Comparison of ENCODE assay signal across 15 cellular contexts in the genomic region with DNA sequence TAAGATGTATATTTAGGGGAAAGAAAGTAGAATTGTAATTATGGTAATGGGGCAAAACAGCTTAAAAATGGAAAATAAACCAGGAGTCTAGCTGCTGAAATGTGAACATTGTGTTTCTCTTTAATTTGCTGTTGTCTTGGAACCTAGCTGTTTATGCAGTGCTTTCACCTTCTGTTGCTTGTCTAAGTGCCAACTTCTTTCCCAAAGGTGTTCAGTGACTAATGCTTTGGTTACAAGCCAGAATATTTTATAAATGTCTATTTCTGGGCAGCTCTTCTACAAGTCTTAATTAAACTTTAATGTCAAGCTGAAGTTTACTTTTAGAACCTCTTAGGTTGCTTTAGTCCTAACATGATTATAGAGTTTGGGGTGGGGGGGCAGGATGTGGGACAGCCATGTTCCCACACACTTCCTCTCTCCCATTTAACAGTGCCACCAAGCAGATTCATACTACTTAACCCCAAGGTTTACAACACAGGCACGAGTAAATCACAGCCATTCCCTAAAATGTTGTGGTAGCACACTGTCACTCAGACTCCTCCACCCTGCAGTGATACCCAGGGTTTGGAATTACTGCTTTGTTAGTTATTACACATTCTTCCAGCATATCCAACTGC.
DNase-seq lines count a peak whose midpoint lies in the region; ATAC-seq and TF ChIP-seq lines count a peak whose summit lies in the region.
"Had no signal": no experiment of that assay in that cellular context is flagged by ENCODE, and none has a peak within 500 bp of the region (broad histone marks: within the 10 kb centered on the region; RNA-seq: fewer than 3 reads in every experiment).

No MANE protein-coding gene starts in this region.

- H3K36me3 Mint-ChIP-seq in activated naive CD4-positive, alpha-beta T cell treated with anti-CD3 and anti-CD28 coated beads, Interleukin-2, amount 50 U/mL, for 24 hours, result peaks cover 26% of the 10 kb centered on the region
- peaks cover 24% of the 10 kb centered on the region for H3K36me3 Mint-ChIP-seq in activated CD4-positive, alpha-beta memory T cell treated with anti-CD3 and anti-CD28 coated beads for 36 hours

- no peaks in the 10 kb centered on the region for H3K9me3 Mint-ChIP-seq in activated naive CD4-positive, alpha-beta T cell treated with anti-CD3 and anti-CD28 coated beads, Interleukin-2, amount 50 U/mL, for 24 hours
- no peaks in the 10 kb centered on the region for H3K9me3 Mint-ChIP-seq in activated CD4-positive, alpha-beta memory T cell treated with anti-CD3 and anti-CD28 coated beads for 36 hours

- H3K4me3 ChIP-seq in fibroblast of pulmonary artery (replicated peaks; ENCODE audit: low read depth, low read length) (no peak overlapping the region), transverse colon (no peak overlapping the region)

- no peak for ATAC-seq in HG02973 (IDR thresholded peaks at IDR 0.05; ENCODE audit: unreplicated experiment)
- ATAC-seq: SK-N-SH treated with all-trans-retinoic acid at 6 μM for 48 hours had no signal

- POLR2A ChIA-PET in activated CD4-positive, alpha-beta memory T cell treated with anti-CD3 and anti-CD28 coated beads for 36 hours (lab: Charles Lee), result interaction anchor here (0.6 kb wide), 1 partner anchor 127 kb away, joined by 3 read pairs; no protein-coding TSS in a partner anchor

- 42 to 43% methylated on average over 1 of the region's 1 CpG for WGBS in transverse colon (ENCODE audit: low coverage in 1 of 2), 2 donors

- intact Hi-C loops in activated CD4-positive, alpha-beta memory T cell treated with anti-CD3 and anti-CD28 coated beads for 36 hours (cut with micrococcal nuclease), result no loop called here
- intact Hi-C loops in transverse colon (cut with DNase I; ENCODE audit: low total_unique reads), result no loop called here

- TF ChIP-seq POLR2A in transverse colon (IDR thresholded peaks at IDR 0.05), result no peak

- no peaks in the 10 kb centered on the region for H3K36me3 ChIP-seq in transverse colon

- H3K27me3 Mint-ChIP-seq in activated naive CD4-positive, alpha-beta T cell treated with anti-CD3 and anti-CD28 coated beads, Interleukin-2, amount 50 U/mL, for 24 hours, result no peaks in the 10 kb centered on the region
- no peaks in the 10 kb centered on the region for H3K27me3 Mint-ChIP-seq in activated CD4-positive, alpha-beta memory T cell treated with anti-CD3 and anti-CD28 coated beads for 36 hours

- DNase-seq in activated naive CD4-positive, alpha-beta T cell (lab: John Stamatoyannopoulos, UW), result no peak
- DNase-seq in activated CD4-positive, alpha-beta memory T cell treated with anti-CD3 and anti-CD28 coated beads for 36 hours, result peak; percentile 18
- DNase-seq in fibroblast of pulmonary artery (ENCODE audit: low read depth) (peak; percentile 3), transverse colon (peak; percentile 9), iPS-NIHi7 (ENCODE audit: extremely low spot score) (no peak), NCI-H345 treated with DMSO at 0.1 percent for 48 hours (lab: John Stamatoyannopoulos, UW; ENCODE audit: unreplicated experiment) (no peak)
- DNase-seq: AML-193; foreskin melanocyte; MM.1S; NCI-H774; stimulated activated CD4-positive, alpha-beta T cell treated with anti-CD3 and anti-CD28 coated beads, Interleukin-4, amount 100 ng/mL, for 4 hours had no signal

- no peaks in the 10 kb centered on the region for H3K27me3 ChIP-seq in transverse colon

- no peak overlapping the region for H3K27ac ChIP-seq in transverse colon
- H3K27ac ChIP-seq: parathyroid adenoma had no signal

- TF ChIP-seq CTCF in fibroblast of pulmonary artery (IDR thresholded peaks at IDR 0.05; ENCODE audit: low read length, missing control alignments) (no peak), transverse colon (IDR thresholded peaks at IDR 0.05) (no peak)

- in situ Hi-C loops in transverse colon (cut with MboI; ENCODE audit: low pct_ligation_motif_present in 1 of 4, low pct_unique_long_range_greater_than_20kb in 1 of 4, low sequenced_read_pairs in 3 of 4), result no loop called here

- peak overlapping the region; percentile 52 for H3K27ac Mint-ChIP-seq in activated naive CD4-positive, alpha-beta T cell treated with anti-CD3 and anti-CD28 coated beads, Interleukin-2, amount 50 U/mL, for 24 hours
- H3K27ac Mint-ChIP-seq in activated CD4-positive, alpha-beta memory T cell treated with anti-CD3 and anti-CD28 coated beads for 36 hours, result peak overlapping the region; percentile 47

- H3K9me3 ChIP-seq in transverse colon, result no peaks in the 10 kb centered on the region

- TF ChIP-seq EP300 in transverse colon (IDR thresholded peaks at IDR 0.05; ENCODE audit: low read depth), result no peak

- peaks cover 55% of the 10 kb centered on the region for H3K4me1 Mint-ChIP-seq in activated naive CD4-positive, alpha-beta T cell treated with anti-CD3 and anti-CD28 coated beads, Interleukin-2, amount 50 U/mL, for 24 hours
- H3K4me1 Mint-ChIP-seq in activated CD4-positive, alpha-beta memory T cell treated with anti-CD3 and anti-CD28 coated beads for 36 hours (ENCODE audit: low read depth), result peaks cover 51% of the 10 kb centered on the region

- CTCF ChIA-PET in activated CD4-positive, alpha-beta memory T cell treated with anti-CD3 and anti-CD28 coated beads for 36 hours (lab: Charles Lee), result interaction anchor here (0.7 to 2.1 kb wide), 4 partner anchors 13 to 413 kb away, joined by 3 to 6 read pairs (median 4); no protein-coding TSS in a partner anchor

- H3K4me1 ChIP-seq in transverse colon, result no peaks in the 10 kb centered on the region
- H3K4me1 ChIP-seq: parathyroid adenoma had no signal

- peak overlapping the region; percentile 19 for H3K4me3 Mint-ChIP-seq in activated naive CD4-positive, alpha-beta T cell treated with anti-CD3 and anti-CD28 coated beads, Interleukin-2, amount 50 U/mL, for 24 hours
- no peak overlapping the region for H3K4me3 Mint-ChIP-seq in activated CD4-positive, alpha-beta memory T cell treated with anti-CD3 and anti-CD28 coated beads for 36 hours

Comparison
In these comparisons a context has a peak if more than half of its experiments do, and no peak if none do; other contexts are left out.
1. DNase-seq: peak in activated CD4-positive, alpha-beta memory T cell treated with anti-CD3 and anti-CD28 coated beads for 36 hours (single experiment), fibroblast of pulmonary artery (single experiment) and transverse colon (single experiment); none in activated naive CD4-positive, alpha-beta T cell (0 of 4), iPS-NIHi7 (single experiment) and NCI-H345 treated with DMSO at 0.1 percent for 48 hours (single experiment).